14 cellular contexts compared by ENCODE assay signal in genomic region chr3:37625051-37625450, GRCh38.
"Had no signal": no experiment of that assay in that cellular context is flagged by ENCODE, and none has a peak within 500 bp of the region (broad histone marks: within the 10 kb centered on the region; RNA-seq: fewer than 3 reads in every experiment).

No MANE protein-coding gene starts in this region.

- H3K9me3 ChIP-seq: psoas muscle, right lobe of liver, suprapubic skin had no signal

- H3K27ac ChIP-seq: psoas muscle, right lobe of liver, suprapubic skin had no signal

- ATAC-seq: activated CD8-positive, alpha-beta T cell treated with anti-CD3 and anti-CD28 coated beads, Interleukin-2, amount 10 ng/mL, durations not matched to agents 7 days and 5 days; right lobe of liver; WTC11 had no signal

- H3K4me3 ChIP-seq: psoas muscle, right lobe of liver, suprapubic skin had no signal

- DNase-seq: activated CD4-positive, alpha-beta T cell treated with anti-CD3 and anti-CD28 coated beads for 48 hours; activated CD8-positive, alpha-beta memory T cell treated with anti-CD3 and anti-CD28 coated beads, Interleukin-2, amount 50 U/mL, for 48 hours; activated CD8-positive, alpha-beta T cell treated with anti-CD3 and anti-CD28 coated beads, Interleukin-2, amount 10 ng/mL, durations not matched to agents 7 days and 5 days; activated naive CD4-positive, alpha-beta T cell treated with anti-CD3 and anti-CD28 coated beads for 36 hours; central memory CD4-positive, alpha-beta T cell; cortex of kidney; effector memory CD4-positive, alpha-beta T cell; erythroblast; glutamatergic neuron; psoas muscle; right lobe of liver; stimulated activated naive CD4-positive, alpha-beta T cell had no signal

- H3K36me3 ChIP-seq: right lobe of liver, suprapubic skin had no signal

- H3K27me3 ChIP-seq: right lobe of liver, suprapubic skin had no signal

- H3K4me1 ChIP-seq: psoas muscle, right lobe of liver had no signal
